ENCODE assay signal across 1 cellular context in the genomic region with DNA sequence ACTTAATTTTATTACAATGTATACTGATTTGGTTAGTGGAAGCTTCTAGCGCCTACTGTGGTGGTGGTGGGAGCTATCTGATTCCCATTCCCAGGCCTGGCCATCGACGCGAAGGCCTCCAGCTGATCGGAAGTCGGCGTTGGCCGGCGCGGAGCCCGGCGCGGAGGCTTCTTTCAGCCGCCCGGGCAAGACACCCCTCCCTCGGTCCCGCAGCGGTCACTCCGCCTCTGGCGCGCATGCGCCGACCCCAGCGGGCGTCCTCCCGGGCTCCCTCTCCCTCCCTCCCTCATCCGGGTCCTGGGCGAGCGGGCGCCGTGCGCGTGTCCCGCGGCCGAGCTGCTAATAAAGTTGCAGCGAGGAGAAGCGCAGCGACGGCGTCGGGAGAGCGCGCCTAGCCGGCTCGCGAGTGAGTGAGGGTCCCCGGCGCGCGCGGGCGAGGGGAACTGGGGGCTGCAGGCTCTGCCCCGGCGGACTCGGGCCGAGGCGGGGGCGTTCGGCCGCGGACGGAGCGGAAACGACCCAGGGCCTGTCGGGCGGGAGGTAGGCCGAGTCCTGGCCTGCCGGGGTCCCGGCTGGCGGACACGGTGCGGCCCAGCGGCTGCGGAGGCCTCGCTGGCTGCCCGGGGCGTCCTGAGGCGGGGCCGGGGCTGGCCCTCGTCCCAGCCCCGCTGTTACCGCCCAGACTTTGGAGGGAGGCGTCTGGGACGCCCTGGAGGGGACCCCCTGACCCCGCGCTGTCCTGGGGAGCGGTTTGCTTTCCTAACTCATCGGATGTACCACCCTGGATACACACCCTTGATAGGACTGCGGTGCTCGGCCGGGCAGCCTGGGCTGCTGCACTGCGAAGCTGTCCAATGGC.
TF ChIP-seq lines count a peak whose summit lies in the region.

SMAD5 (plus strand) TSS at position 289 of the 859 bp plus-strand sequence. CDS start 20,916 bp downstream, outside the sequence.

TF ChIP-seq in HepG2, 621 proteins besides CTCF, POLR2A, EP300 and RAD21 (continued from another document and continues in another):
- TF ChIP-seq, protein P1, sequence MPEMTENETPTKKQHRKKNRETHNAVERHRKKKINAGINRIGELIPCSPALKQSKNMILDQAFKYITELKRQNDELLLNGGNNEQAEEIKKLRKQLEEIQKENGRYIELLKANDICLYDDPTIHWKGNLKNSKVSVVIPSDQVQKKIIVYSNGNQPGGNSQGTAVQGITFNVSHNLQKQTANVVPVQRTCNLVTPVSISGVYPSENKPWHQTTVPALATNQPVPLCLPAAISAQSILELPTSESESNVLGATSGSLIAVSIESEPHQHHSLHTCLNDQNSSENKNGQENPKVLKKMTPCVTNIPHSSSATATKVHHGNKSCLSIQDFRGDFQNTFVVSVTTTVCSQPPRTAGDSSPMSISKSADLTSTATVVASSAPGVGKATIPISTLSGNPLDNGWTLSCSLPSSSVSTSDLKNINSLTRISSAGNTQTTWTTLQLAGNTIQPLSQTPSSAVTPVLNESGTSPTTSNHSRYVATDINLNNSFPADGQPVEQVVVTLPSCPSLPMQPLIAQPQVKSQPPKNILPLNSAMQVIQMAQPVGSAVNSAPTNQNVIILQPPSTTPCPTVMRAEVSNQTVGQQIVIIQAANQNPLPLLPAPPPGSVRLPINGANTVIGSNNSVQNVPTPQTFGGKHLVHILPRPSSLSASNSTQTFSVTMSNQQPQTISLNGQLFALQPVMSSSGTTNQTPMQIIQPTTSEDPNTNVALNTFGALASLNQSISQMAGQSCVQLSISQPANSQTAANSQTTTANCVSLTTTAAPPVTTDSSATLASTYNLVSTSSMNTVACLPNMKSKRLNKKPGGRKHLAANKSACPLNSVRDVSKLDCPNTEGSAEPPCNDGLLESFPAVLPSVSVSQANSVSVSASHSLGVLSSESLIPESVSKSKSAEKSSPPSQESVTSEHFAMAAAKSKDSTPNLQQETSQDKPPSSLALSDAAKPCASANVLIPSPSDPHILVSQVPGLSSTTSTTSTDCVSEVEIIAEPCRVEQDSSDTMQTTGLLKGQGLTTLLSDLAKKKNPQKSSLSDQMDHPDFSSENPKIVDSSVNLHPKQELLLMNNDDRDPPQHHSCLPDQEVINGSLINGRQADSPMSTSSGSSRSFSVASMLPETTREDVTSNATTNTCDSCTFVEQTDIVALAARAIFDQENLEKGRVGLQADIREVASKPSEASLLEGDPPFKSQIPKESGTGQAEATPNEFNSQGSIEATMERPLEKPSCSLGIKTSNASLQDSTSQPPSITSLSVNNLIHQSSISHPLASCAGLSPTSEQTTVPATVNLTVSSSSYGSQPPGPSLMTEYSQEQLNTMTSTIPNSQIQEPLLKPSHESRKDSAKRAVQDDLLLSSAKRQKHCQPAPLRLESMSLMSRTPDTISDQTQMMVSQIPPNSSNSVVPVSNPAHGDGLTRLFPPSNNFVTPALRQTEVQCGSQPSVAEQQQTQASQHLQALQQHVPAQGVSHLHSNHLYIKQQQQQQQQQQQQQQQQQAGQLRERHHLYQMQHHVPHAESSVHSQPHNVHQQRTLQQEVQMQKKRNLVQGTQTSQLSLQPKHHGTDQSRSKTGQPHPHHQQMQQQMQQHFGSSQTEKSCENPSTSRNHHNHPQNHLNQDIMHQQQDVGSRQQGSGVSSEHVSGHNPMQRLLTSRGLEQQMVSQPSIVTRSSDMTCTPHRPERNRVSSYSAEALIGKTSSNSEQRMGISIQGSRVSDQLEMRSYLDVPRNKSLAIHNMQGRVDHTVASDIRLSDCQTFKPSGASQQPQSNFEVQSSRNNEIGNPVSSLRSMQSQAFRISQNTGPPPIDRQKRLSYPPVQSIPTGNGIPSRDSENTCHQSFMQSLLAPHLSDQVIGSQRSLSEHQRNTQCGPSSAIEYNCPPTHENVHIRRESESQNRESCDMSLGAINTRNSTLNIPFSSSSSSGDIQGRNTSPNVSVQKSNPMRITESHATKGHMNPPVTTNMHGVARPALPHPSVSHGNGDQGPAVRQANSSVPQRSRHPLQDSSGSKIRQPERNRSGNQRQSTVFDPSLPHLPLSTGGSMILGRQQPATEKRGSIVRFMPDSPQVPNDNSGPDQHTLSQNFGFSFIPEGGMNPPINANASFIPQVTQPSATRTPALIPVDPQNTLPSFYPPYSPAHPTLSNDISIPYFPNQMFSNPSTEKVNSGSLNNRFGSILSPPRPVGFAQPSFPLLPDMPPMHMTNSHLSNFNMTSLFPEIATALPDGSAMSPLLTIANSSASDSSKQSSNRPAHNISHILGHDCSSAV (CRISPR knock-in tag; IDR thresholded peaks at IDR 0.05; ENCODE audit: borderline replicate concordance): no peak
- peak; percentile 61; the same call in 1 of the 2 replicates for TF ChIP-seq DRAP1 (CRISPR knock-in tag; IDR thresholded peaks at IDR 0.05)
- TF ChIP-seq ZBTB26 (CRISPR knock-in tag; IDR thresholded peaks at IDR 0.05; ENCODE audit: borderline replicate concordance): peak; percentile 15; the same call in 1 of the 2 replicates
- TF ChIP-seq ZNF7 (CRISPR knock-in tag; IDR thresholded peaks at IDR 0.05): no peak
- TF ChIP-seq, protein P2, sequence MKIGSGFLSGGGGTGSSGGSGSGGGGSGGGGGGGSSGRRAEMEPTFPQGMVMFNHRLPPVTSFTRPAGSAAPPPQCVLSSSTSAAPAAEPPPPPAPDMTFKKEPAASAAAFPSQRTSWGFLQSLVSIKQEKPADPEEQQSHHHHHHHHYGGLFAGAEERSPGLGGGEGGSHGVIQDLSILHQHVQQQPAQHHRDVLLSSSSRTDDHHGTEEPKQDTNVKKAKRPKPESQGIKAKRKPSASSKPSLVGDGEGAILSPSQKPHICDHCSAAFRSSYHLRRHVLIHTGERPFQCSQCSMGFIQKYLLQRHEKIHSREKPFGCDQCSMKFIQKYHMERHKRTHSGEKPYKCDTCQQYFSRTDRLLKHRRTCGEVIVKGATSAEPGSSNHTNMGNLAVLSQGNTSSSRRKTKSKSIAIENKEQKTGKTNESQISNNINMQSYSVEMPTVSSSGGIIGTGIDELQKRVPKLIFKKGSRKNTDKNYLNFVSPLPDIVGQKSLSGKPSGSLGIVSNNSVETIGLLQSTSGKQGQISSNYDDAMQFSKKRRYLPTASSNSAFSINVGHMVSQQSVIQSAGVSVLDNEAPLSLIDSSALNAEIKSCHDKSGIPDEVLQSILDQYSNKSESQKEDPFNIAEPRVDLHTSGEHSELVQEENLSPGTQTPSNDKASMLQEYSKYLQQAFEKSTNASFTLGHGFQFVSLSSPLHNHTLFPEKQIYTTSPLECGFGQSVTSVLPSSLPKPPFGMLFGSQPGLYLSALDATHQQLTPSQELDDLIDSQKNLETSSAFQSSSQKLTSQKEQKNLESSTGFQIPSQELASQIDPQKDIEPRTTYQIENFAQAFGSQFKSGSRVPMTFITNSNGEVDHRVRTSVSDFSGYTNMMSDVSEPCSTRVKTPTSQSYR (CRISPR knock-in tag; IDR thresholded peaks at IDR 0.05; ENCODE audit: borderline replicate concordance): no peak; the same call in 1 of the 2 replicates
- no peak for TF ChIP-seq JUNB (CRISPR knock-in tag; IDR thresholded peaks at IDR 0.05; ENCODE audit: borderline replicate concordance)
- peak; percentile 89; the same call in 1 of the 2 replicates for TF ChIP-seq ZNF709 (CRISPR knock-in tag; IDR thresholded peaks at IDR 0.05)
- TF ChIP-seq HNRNPH1 (optimal IDR thresholded peaks at IDR 0.05; ENCODE audit: low read depth, low read length): no peak
- TF ChIP-seq ZNF367 (CRISPR knock-in tag; IDR thresholded peaks at IDR 0.05; ENCODE audit: borderline replicate concordance): no peak
- peak; percentile 98 for TF ChIP-seq ZNF556 (CRISPR knock-in tag; IDR thresholded peaks at IDR 0.05; ENCODE audit: borderline replicate concordance)
- TF ChIP-seq ZNF3 (CRISPR knock-in tag; IDR thresholded peaks at IDR 0.05): no peak
- peak; percentile 61; the same call in 1 of the 2 replicates for TF ChIP-seq ZFYVE20 (CRISPR knock-in tag; IDR thresholded peaks at IDR 0.05; ENCODE audit: borderline replicate concordance, low read depth)
- TF ChIP-seq SETDB1 (CRISPR knock-in tag; IDR thresholded peaks at IDR 0.05; ENCODE audit: borderline replicate concordance): no peak
- peak; percentile 77; the same call in 1 of the 2 replicates for TF ChIP-seq ZNF746 (CRISPR knock-in tag; IDR thresholded peaks at IDR 0.05)
- peak; percentile 23; the same call in 1 of the 2 replicates for TF ChIP-seq ZNF143 (CRISPR knock-in tag; IDR thresholded peaks at IDR 0.05)
- peak; percentile 96; the same call in 1 of the 2 replicates for TF ChIP-seq SALL1 (CRISPR knock-in tag; IDR thresholded peaks at IDR 0.05)
- TF ChIP-seq MYC (CRISPR knock-in tag; IDR thresholded peaks at IDR 0.05; ENCODE audit: borderline replicate concordance): peak; percentile 94
- no peak for TF ChIP-seq MAF1 (CRISPR knock-in tag; IDR thresholded peaks at IDR 0.05; ENCODE audit: borderline replicate concordance)
- TF ChIP-seq, protein P3, sequence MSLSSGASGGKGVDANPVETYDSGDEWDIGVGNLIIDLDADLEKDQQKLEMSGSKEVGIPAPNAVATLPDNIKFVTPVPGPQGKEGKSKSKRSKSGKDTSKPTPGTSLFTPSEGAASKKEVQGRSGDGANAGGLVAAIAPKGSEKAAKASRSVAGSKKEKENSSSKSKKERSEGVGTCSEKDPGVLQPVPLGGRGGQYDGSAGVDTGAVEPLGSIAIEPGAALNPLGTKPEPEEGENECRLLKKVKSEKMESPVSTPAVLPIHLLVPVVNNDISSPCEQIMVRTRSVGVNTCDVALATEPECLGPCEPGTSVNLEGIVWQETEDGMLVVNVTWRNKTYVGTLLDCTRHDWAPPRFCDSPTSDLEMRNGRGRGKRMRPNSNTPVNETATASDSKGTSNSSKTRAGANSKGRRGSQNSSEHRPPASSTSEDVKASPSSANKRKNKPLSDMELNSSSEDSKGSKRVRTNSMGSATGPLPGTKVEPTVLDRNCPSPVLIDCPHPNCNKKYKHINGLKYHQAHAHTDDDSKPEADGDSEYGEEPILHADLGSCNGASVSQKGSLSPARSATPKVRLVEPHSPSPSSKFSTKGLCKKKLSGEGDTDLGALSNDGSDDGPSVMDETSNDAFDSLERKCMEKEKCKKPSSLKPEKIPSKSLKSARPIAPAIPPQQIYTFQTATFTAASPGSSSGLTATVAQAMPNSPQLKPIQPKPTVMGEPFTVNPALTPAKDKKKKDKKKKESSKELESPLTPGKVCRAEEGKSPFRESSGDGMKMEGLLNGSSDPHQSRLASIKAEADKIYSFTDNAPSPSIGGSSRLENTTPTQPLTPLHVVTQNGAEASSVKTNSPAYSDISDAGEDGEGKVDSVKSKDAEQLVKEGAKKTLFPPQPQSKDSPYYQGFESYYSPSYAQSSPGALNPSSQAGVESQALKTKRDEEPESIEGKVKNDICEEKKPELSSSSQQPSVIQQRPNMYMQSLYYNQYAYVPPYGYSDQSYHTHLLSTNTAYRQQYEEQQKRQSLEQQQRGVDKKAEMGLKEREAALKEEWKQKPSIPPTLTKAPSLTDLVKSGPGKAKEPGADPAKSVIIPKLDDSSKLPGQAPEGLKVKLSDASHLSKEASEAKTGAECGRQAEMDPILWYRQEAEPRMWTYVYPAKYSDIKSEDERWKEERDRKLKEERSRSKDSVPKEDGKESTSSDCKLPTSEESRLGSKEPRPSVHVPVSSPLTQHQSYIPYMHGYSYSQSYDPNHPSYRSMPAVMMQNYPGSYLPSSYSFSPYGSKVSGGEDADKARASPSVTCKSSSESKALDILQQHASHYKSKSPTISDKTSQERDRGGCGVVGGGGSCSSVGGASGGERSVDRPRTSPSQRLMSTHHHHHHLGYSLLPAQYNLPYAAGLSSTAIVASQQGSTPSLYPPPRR (CRISPR knock-in tag; IDR thresholded peaks at IDR 0.05; ENCODE audit: borderline replicate concordance): peak; percentile 72; the same call in 1 of the 2 replicates
- no peak for TF ChIP-seq PBX2 (CRISPR knock-in tag; IDR thresholded peaks at IDR 0.05)
- TF ChIP-seq ASH2L (IDR thresholded peaks at IDR 0.05; ENCODE audit: insufficient read length, low read depth, low read length): peak; percentile 99
- no peak for TF ChIP-seq ZSCAN20 (CRISPR knock-in tag; IDR thresholded peaks at IDR 0.05; ENCODE audit: borderline replicate concordance)
- TF ChIP-seq, protein P4, sequence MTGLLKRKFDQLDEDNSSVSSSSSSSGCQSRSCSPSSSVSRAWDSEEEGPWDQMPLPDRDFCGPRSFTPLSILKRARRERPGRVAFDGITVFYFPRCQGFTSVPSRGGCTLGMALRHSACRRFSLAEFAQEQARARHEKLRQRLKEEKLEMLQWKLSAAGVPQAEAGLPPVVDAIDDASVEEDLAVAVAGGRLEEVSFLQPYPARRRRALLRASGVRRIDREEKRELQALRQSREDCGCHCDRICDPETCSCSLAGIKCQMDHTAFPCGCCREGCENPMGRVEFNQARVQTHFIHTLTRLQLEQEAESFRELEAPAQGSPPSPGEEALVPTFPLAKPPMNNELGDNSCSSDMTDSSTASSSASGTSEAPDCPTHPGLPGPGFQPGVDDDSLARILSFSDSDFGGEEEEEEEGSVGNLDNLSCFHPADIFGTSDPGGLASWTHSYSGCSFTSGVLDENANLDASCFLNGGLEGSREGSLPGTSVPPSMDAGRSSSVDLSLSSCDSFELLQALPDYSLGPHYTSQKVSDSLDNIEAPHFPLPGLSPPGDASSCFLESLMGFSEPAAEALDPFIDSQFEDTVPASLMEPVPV (CRISPR knock-in tag; IDR thresholded peaks at IDR 0.05): no peak
- TF ChIP-seq ZNF256 (CRISPR knock-in tag; conservative IDR thresholded peaks at IDR 0.05): no peak
- no peak for TF ChIP-seq ZNF83 (CRISPR knock-in tag; IDR thresholded peaks at IDR 0.05; ENCODE audit: borderline replicate concordance)
- peak; percentile 97 for TF ChIP-seq ZNF230 (CRISPR knock-in tag; IDR thresholded peaks at IDR 0.05)
- TF ChIP-seq GLI4 (CRISPR knock-in tag; IDR thresholded peaks at IDR 0.05; ENCODE audit: borderline replicate concordance): no peak
- TF ChIP-seq IKZF1 (IDR thresholded peaks at IDR 0.05): no peak
- TF ChIP-seq, protein P5, sequence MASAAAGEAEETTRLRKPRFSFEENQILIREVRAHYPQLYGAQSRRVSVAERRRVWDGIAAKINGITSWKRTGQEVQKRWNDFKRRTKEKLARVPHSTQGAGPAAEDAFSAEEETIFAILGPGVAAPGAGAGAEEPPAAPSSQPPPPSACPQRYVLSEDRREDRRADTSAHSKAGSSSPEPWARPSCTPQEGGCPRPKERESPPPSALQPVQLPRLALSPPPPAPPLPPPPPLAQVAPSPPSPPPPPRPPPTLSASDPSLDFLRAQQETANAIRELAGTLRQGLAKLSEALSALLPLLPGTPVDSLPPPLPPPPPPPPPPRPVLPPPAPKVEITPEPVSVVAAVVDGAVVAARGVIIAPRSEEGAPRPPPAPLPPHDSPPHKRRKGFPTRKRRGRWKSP (CRISPR knock-in tag; IDR thresholded peaks at IDR 0.05): peak; percentile 92
